ENCODE assay signal across 8 cellular contexts in genomic region chr2:96207778-96208143, GRCh38. TPM values are rescaled to one million over a fixed set of nuclear protein-coding genes. Genes with fewer than 3 reads are reported as not detected.
DNase-seq lines count a peak whose midpoint lies in the region; ATAC-seq and TF ChIP-seq lines count a peak whose summit lies in the region.

No MANE protein-coding gene starts in this region.

- H3K4me3 ChIP-seq in breast epithelium = peak overlapping the region; percentile 61 to 100 (median 73)
- peak overlapping the region; percentile 90 for H3K4me3 ChIP-seq in mononuclear cell (ENCODE audit: low read length)

- TF ChIP-seq POLR2A in breast epithelium (IDR thresholded peaks at IDR 0.05) = no peak

- TF ChIP-seq CTCF in GM13977 (IDR thresholded peaks at IDR 0.05; ENCODE audit: extremely low read depth, insufficient read depth, missing control alignments) (no peak), breast epithelium (IDR thresholded peaks at IDR 0.05) (no peak)

- intact Hi-C loops in breast epithelium (cut with DNase I; ENCODE audit: low total_unique reads) = no loop called here

- DNase-seq in GM13977 (ENCODE audit: low spot score) (peak; percentile 44), HT-29 (ENCODE audit: low spot score) (peak; percentile 13), breast epithelium (ENCODE audit: low spot score in 2 of 2) (no peak), NCI-H1436 (lab: John Stamatoyannopoulos, UW) (no peak), NCI-H748 treated with DMSO at 0.1 percent for 48 hours (lab: John Stamatoyannopoulos, UW) (no peak), cerebellar cortex (ENCODE audit: low spot score) (no peak)

- H3K9me3 ChIP-seq in breast epithelium (no peaks in the 10 kb centered on the region), mononuclear cell (ENCODE audit: low read depth, low read length) (no peaks in the 10 kb centered on the region)

- H3K27me3 ChIP-seq in breast epithelium (no peaks in the 10 kb centered on the region), mononuclear cell (ENCODE audit: insufficient read depth, low read length) (no peaks in the 10 kb centered on the region)

- in situ Hi-C loops in GM13977 (cut with MboI; ENCODE audit: low pct_unique_long_range_greater_than_20kb, low sequenced_read_pairs, unreplicated experiment) = no loop called here

- H3K4me1 ChIP-seq in breast epithelium = peaks cover 3 to 21% of the 10 kb centered on the region in 2 donors
- H3K4me1 ChIP-seq in mononuclear cell (ENCODE audit: insufficient read depth, low read length) = peaks cover 62% of the 10 kb centered on the region

- no peak for ATAC-seq in GM19397 (IDR thresholded peaks at IDR 0.05; ENCODE audit: unreplicated experiment)

- peak overlapping the region; percentile 88 to 98 for H3K27ac ChIP-seq in breast epithelium

- H3K36me3 ChIP-seq in breast epithelium = no peaks in the 10 kb centered on the region

RNA-seq across cellular contexts. Expression of gene STARD7, which starts 0.9 kb away (rescaled TPM):
- 133 and 166 TPM in 2 replicates for total RNA-seq in HT-29 (2014; rRNA removed; shearing (Covaris generic))
- total RNA-seq in breast epithelium (100 to 1,000 TPM in 1 of 3 donors, 10 to 100 TPM in 2; 84.9 to 133 (median 96.3) TPM), mononuclear cell (96.8 TPM)

RNA-seq across cellular contexts. Expression of gene TMEM127, which starts 58.0 kb away (rescaled TPM):
- total RNA-seq in HT-29 (2014; rRNA removed; shearing (Covaris generic)) = 26.2 and 33.1 TPM in 2 replicates
- total RNA-seq in breast epithelium = 10 to 100 TPM; 31.1 to 44.5 (median 35.2) TPM
- total RNA-seq in mononuclear cell = 51.6 TPM

RNA-seq across cellular contexts. Expression of gene CIAO1, which starts 58.3 kb away (rescaled TPM):
- 169 and 197 TPM in 2 replicates for total RNA-seq in HT-29 (2014; rRNA removed; shearing (Covaris generic))
- total RNA-seq in breast epithelium (100 to 1,000 TPM; 119 to 131 (median 127) TPM), mononuclear cell (65.4 TPM)

Comparison
In these comparisons a context has a peak if more than half of its experiments do, and no peak if none do; other contexts are left out.
1. DNase-seq: peak in GM13977 (single experiment) and HT-29 (single experiment); none in breast epithelium (0 of 2), NCI-H1436 (single experiment), NCI-H748 treated with DMSO at 0.1 percent for 48 hours (single experiment) and cerebellar cortex (single experiment).